Comparison of ENCODE assay signal across 16 cellular contexts in the genomic region with DNA sequence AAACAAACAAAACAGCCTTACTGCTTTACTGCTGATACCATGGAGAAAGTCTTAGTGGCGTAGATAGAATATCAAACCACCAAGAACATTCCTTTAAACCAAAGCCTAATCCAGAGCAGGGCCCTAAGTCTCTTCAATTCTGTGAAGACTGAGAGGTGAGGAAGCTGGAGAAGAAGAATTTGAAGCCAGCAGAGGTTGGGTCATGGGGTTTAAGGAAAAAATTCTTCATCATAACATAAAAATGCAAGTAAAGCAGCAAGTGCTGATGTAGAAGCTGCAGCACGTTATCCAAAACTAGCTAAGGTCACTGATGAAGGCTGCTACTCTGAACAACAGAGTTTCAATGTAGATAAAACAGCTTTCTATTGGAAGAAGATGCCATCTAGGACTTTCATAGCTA.
DNase-seq lines count a peak whose midpoint lies in the region; ATAC-seq and TF ChIP-seq lines count a peak whose summit lies in the region.
"Had no signal": no experiment of that assay in that cellular context is flagged by ENCODE, and none has a peak within 500 bp of the region (broad histone marks: within the 10 kb centered on the region; RNA-seq: fewer than 3 reads in every experiment).

No MANE protein-coding gene starts in this region.

- H2AFZ ChIP-seq in GM23338: no peak overlapping the region

- H3K4me3 Mint-ChIP-seq in GM23338: no peak overlapping the region
- H3K4me3 Mint-ChIP-seq: B cell; CD8-positive, alpha-beta T cell had no signal

- H3K36me3 Mint-ChIP-seq in GM23338 (ENCODE audit: low read depth): peaks cover 69% of the 10 kb centered on the region

- TSS peak; percentile 45 for BruUV-seq in Panc1 (replicated peaks; lab: Mats Ljungman, UMichigan)

- H3K4me3 ChIP-seq in GM23338 (no peak overlapping the region), Panc1 (ENCODE audit: low read depth in 2 of 2, low read length in 2 of 2) (no peak overlapping the region)
- H3K4me3 ChIP-seq: BLaER1 treated with 17β-estradiol and CSF1 and Interleukin-3, amounts not matched to agents 10 nM and 100 nM had no signal

- H3K9me2 ChIP-seq in GM23338 (ENCODE audit: insufficient read depth): no peaks in the 10 kb centered on the region

- H3K27ac ChIP-seq in GM23338 (ENCODE audit: low read depth) (peak overlapping the region; percentile 51), Panc1 (ENCODE audit: low read length) (no peak overlapping the region)
- H3K27ac ChIP-seq: BLaER1 treated with 17β-estradiol and CSF1 and Interleukin-3, amounts not matched to agents 10 nM and 100 nM had no signal

- H3K27me3 Mint-ChIP-seq in GM23338 (ENCODE audit: insufficient read depth, low read depth, poor library complexity): peaks cover 4% of the 10 kb centered on the region
- H3K27me3 Mint-ChIP-seq: B cell had no signal

- POLR2A ChIA-PET in Panc1 (lab: Charles Lee): no interaction called here

- DNase-seq in EH (ENCODE audit: low read depth) (peak; percentile 11), GM23338 (ENCODE audit: low spot score) (no peak), Panc1 (ENCODE audit: low read depth, low spot score) (no peak), iris pigment epithelial cell (ENCODE audit: low read depth) (peak; percentile 75), globus pallidus (ENCODE audit: low spot score) (no peak)
- DNase-seq: Calu3; CD8-positive, alpha-beta T cell; DMS53; DND-41; GDM1; GOT3; H7 had no signal

- peaks cover 19% of the 10 kb centered on the region for H3K4me1 Mint-ChIP-seq in GM23338
- H3K4me1 Mint-ChIP-seq: B cell had no signal

- H3F3A ChIP-seq in GM23338 (replicated peaks; ENCODE audit: low read depth): peaks cover 23% of the 10 kb centered on the region; the same call in 1 of the 2 replicates

- no peaks in the 10 kb centered on the region for H3K9me3 Mint-ChIP-seq in GM23338
- H3K9me3 Mint-ChIP-seq: CD8-positive, alpha-beta T cell had no signal

- CTCF ChIA-PET in Panc1 (lab: Charles Lee): no interaction called here

- H3K9me3 ChIP-seq in Panc1 (ENCODE audit: control insufficient read depth, insufficient read depth, low read depth, low read length): no peaks in the 10 kb centered on the region

- ATAC-seq in GM23338 (no peak), Panc1 (no peak), GM19351 (IDR thresholded peaks at IDR 0.05; ENCODE audit: unreplicated experiment) (no peak)
- ATAC-seq: CD8-positive, alpha-beta T cell; HCT116 had no signal

- H3K4me1 ChIP-seq in GM23338 (ENCODE audit: insufficient read depth) (no peaks in the 10 kb centered on the region), Panc1 (ENCODE audit: control insufficient read depth, insufficient read depth, low read length) (no peaks in the 10 kb centered on the region)

- no peaks in the 10 kb centered on the region for H3K27me3 ChIP-seq in GM23338 (ENCODE audit: insufficient read depth)
- H3K27me3 ChIP-seq in Panc1 (ENCODE audit: control insufficient read depth, insufficient read depth, low read length): no peaks in the 10 kb centered on the region
- H3K27me3 ChIP-seq: BLaER1 treated with 17β-estradiol and CSF1 and Interleukin-3, amounts not matched to agents 10 nM and 100 nM had no signal

- in situ Hi-C loops in Panc1 (cut with HindIII; ENCODE audit: low pct_unique_long_range_greater_than_20kb, low sequenced_read_pairs): no loop called here

- H3K4me2 ChIP-seq in GM23338: no peak overlapping the region
- H3K4me2 ChIP-seq: BLaER1 treated with 17β-estradiol and CSF1 and Interleukin-3, amounts not matched to agents 10 nM and 100 nM had no signal

- peaks cover 58% of the 10 kb centered on the region for H3K79me2 ChIP-seq in GM23338 (replicated peaks; ENCODE audit: insufficient read depth)

- H3K27ac Mint-ChIP-seq in GM23338: no peak overlapping the region
- H3K27ac Mint-ChIP-seq: B cell; CD8-positive, alpha-beta T cell had no signal

- peaks cover 7% of the 10 kb centered on the region for H4K20me1 ChIP-seq in GM23338 (replicated peaks; ENCODE audit: insufficient read depth)
- H4K20me1 ChIP-seq: BLaER1 treated with 17β-estradiol and CSF1 and Interleukin-3, amounts not matched to agents 10 nM and 100 nM had no signal

- intact Hi-C loops in Panc1 (cut with micrococcal nuclease; ENCODE audit: unreplicated experiment): no loop called here

- no peak for TF ChIP-seq CTCF in GM23338 (conservative IDR thresholded peaks at IDR 0.05; ENCODE audit: low read depth in 2 of 2)
- no peak for TF ChIP-seq CTCF in Panc1 (IDR thresholded peaks at IDR 0.05)

- peaks cover 24% of the 10 kb centered on the region for H3K36me3 ChIP-seq in GM23338 (ENCODE audit: insufficient read depth)
- peaks cover 3% of the 10 kb centered on the region for H3K36me3 ChIP-seq in Panc1 (ENCODE audit: control insufficient read depth, insufficient read depth, low read length)

TF ChIP-seq in GM23338, 12 proteins besides CTCF, POLR2A, EP300 and RAD21 (continues in another document):
- no peak for TF ChIP-seq ZNF331 (CRISPR knock-in tag; IDR thresholded peaks at IDR 0.05; ENCODE audit: low read depth)
- no peak for TF ChIP-seq POLR2AphosphoS5 (IDR thresholded peaks at IDR 0.05; ENCODE audit: low read depth)
- TF ChIP-seq JUNB (IDR thresholded peaks at IDR 0.05; ENCODE audit: unreplicated experiment): no peak
- no peak for TF ChIP-seq EZH2 (IDR thresholded peaks at IDR 0.05; ENCODE audit: low read depth, unreplicated experiment)
- TF ChIP-seq EZH2phosphoT487 (IDR thresholded peaks at IDR 0.05; ENCODE audit: unreplicated experiment): no peak
- TF ChIP-seq, protein P1, sequence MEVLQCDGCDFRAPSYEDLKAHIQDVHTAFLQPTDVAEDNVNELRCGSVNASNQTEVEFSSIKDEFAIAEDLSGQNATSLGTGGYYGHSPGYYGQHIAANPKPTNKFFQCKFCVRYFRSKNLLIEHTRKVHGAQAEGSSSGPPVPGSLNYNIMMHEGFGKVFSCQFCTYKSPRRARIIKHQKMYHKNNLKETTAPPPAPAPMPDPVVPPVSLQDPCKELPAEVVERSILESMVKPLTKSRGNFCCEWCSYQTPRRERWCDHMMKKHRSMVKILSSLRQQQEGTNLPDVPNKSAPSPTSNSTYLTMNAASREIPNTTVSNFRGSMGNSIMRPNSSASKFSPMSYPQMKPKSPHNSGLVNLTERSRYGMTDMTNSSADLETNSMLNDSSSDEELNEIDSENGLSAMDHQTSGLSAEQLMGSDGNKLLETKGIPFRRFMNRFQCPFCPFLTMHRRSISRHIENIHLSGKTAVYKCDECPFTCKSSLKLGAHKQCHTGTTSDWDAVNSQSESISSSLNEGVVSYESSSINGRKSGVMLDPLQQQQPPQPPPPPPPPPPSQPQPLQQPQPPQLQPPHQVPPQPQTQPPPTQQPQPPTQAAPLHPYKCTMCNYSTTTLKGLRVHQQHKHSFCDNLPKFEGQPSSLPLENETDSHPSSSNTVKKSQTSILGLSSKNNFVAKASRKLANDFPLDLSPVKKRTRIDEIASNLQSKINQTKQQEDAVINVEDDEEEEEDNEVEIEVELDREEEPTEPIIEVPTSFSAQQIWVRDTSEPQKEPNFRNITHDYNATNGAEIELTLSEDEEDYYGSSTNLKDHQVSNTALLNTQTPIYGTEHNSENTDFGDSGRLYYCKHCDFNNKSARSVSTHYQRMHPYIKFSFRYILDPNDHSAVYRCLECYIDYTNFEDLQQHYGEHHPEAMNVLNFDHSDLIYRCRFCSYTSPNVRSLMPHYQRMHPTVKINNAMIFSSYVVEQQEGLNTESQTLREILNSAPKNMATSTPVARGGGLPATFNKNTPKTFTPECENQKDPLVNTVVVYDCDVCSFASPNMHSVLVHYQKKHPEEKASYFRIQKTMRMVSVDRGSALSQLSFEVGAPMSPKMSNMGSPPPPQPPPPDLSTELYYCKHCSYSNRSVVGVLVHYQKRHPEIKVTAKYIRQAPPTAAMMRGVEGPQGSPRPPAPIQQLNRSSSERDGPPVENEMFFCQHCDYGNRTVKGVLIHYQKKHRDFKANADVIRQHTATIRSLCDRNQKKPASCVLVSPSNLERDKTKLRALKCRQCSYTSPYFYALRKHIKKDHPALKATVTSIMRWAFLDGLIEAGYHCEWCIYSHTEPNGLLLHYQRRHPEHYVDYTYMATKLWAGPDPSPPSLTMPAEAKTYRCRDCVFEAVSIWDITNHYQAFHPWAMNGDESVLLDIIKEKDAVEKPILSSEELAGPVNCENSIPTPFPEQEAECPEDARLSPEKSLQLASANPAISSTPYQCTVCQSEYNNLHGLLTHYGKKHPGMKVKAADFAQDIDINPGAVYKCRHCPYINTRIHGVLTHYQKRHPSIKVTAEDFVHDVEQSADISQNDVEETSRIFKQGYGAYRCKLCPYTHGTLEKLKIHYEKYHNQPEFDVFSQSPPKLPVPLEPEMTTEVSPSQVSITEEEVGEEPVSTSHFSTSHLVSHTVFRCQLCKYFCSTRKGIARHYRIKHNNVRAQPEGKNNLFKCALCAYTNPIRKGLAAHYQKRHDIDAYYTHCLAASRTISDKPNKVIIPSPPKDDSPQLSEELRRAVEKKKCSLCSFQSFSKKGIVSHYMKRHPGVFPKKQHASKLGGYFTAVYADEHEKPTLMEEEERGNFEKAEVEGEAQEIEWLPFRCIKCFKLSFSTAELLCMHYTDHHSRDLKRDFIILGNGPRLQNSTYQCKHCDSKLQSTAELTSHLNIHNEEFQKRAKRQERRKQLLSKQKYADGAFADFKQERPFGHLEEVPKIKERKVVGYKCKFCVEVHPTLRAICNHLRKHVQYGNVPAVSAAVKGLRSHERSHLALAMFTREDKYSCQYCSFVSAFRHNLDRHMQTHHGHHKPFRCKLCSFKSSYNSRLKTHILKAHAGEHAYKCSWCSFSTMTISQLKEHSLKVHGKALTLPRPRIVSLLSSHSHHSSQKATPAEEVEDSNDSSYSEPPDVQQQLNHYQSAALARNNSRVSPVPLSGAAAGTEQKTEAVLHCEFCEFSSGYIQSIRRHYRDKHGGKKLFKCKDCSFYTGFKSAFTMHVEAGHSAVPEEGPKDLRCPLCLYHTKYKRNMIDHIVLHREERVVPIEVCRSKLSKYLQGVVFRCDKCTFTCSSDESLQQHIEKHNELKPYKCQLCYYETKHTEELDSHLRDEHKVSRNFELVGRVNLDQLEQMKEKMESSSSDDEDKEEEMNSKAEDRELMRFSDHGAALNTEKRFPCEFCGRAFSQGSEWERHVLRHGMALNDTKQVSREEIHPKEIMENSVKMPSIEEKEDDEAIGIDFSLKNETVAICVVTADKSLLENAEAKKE (CRISPR knock-in tag; IDR thresholded peaks at IDR 0.05): no peak
- no peak for TF ChIP-seq STAT1 (IDR thresholded peaks at IDR 0.05; ENCODE audit: unreplicated experiment)

Comparison
In these comparisons a context has a peak if more than half of its experiments do, and no peak if none do; other contexts are left out.
1. DNase-seq: peak in EH (single experiment) and iris pigment epithelial cell (single experiment); none in GM23338 (single experiment), Panc1 (single experiment) and globus pallidus (single experiment).